In the genomic region with DNA sequence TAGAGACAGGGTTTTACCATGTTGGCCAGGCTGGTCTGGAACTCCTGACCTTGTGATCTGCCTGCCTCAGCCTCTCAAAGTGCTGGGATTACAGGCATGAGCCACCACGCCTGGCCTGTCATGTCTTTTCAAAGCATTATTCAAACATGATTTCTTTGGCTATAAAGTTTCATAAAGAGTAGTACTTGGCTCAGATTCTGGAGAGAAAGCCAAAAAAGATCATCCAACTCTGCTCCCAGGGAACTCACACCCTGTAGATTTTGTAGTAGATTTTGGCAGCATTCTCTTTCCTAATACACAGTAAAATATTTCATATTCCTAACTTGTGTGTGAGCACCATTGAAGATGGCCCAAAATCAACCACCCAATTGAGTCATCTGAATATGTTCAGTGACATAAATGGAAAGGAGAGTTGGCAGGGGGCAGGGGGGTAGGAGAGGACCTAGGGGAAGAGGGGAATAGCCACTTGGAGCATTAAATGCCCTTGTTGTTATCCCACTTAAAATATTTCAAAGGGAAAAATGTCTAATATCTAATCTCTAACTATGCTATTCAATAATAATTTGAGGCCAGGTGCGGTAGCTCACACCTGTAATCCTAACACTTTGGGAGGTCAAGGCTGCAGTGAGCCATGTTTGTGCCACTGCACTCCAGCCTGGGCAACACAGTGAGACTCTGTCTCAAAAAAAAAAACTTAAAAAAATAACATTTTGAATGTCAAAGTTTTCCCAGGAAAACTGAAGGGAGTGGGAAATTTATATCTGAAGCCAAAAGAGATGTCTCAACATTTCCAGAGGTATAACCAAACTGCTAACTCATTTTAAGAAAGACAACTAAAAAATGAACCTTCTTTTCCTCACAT, we compare ENCODE assay signal across 23 cellular contexts. TPM values are rescaled to one million over a fixed set of nuclear protein-coding genes. Genes with fewer than 3 reads are reported as not detected.
DNase-seq lines count a peak whose midpoint lies in the region; ATAC-seq, FAIRE-seq and TF ChIP-seq lines count a peak whose summit lies in the region.
"Had no signal": no experiment of that assay in that cellular context is flagged by ENCODE, and none has a peak within 500 bp of the region (broad histone marks: within the 10 kb centered on the region; RNA-seq: fewer than 3 reads in every experiment).

No MANE protein-coding gene starts in this region.

- H3K27ac ChIP-seq in astrocyte (ENCODE audit: low read depth, low read length) (no peak overlapping the region), gastrocnemius medialis (peak overlapping the region in 2 of 4 donors; percentile 39 to 48)
- H3K27ac ChIP-seq: A549, upper lobe of right lung had no signal

- peaks cover 5% of the 10 kb centered on the region for H3K4me1 Mint-ChIP-seq in astrocyte (ENCODE audit: low read depth, unreplicated experiment)
- H3K4me1 Mint-ChIP-seq: activated CD4-positive, alpha-beta T cell treated with anti-CD3 and anti-CD28 coated beads, Interleukin-2, amount 10 ng/mL, durations not matched to agents 7 days and 5 days; CD4-positive, alpha-beta memory T cell had no signal

- H3K27ac Mint-ChIP-seq in astrocyte (ENCODE audit: unreplicated experiment) = no peak overlapping the region
- H3K27ac Mint-ChIP-seq: activated CD4-positive, alpha-beta T cell treated with anti-CD3 and anti-CD28 coated beads, Interleukin-2, amount 10 ng/mL, durations not matched to agents 7 days and 5 days; CD4-positive, alpha-beta memory T cell had no signal

- FAIRE-seq in astrocyte (lab: Jason Lieb, UNC) = peak; percentile 32
- FAIRE-seq: A549, TTC549 had no signal

- H3K36me3 Mint-ChIP-seq in astrocyte (ENCODE audit: low read depth, unreplicated experiment) = no peaks in the 10 kb centered on the region

- in situ Hi-C loops in gastrocnemius medialis (cut with MboI; ENCODE audit: low sequenced_read_pairs in 4 of 4) = no loop called here

- no peaks in the 10 kb centered on the region for H3K36me3 ChIP-seq in astrocyte (ENCODE audit: insufficient read depth, low read length)
- H3K36me3 ChIP-seq in gastrocnemius medialis = no peaks in the 10 kb centered on the region
- H3K36me3 ChIP-seq: HAP-1, upper lobe of right lung had no signal

- no peak overlapping the region for H3K4me2 ChIP-seq in astrocyte (ENCODE audit: low read length)
- H3K4me2 ChIP-seq: A549 had no signal

- H3K4me1 ChIP-seq in astrocyte (ENCODE audit: insufficient read depth, low read length) (no peaks in the 10 kb centered on the region), gastrocnemius medialis (peaks cover 0 to 1% of the 10 kb centered on the region in 2 donors)
- H3K4me1 ChIP-seq: A549, HAP-1, upper lobe of right lung had no signal

- H3K4me3 Mint-ChIP-seq in astrocyte (ENCODE audit: unreplicated experiment) = no peak overlapping the region
- H3K4me3 Mint-ChIP-seq: activated CD4-positive, alpha-beta T cell treated with anti-CD3 and anti-CD28 coated beads, Interleukin-2, amount 10 ng/mL, durations not matched to agents 7 days and 5 days; brain; CD4-positive, alpha-beta memory T cell had no signal

- no peaks in the 10 kb centered on the region for H3K9me3 Mint-ChIP-seq in astrocyte (ENCODE audit: unreplicated experiment)
- H3K9me3 Mint-ChIP-seq: activated CD4-positive, alpha-beta T cell treated with anti-CD3 and anti-CD28 coated beads, Interleukin-2, amount 10 ng/mL, durations not matched to agents 7 days and 5 days had no signal

- H3K27me3 ChIP-seq in astrocyte (ENCODE audit: insufficient read depth, low read length) (no peaks in the 10 kb centered on the region), gastrocnemius medialis (no peaks in the 10 kb centered on the region)
- H3K27me3 ChIP-seq: dorsolateral prefrontal cortex, upper lobe of right lung had no signal

- ATAC-seq in left cardiac atrium = peak; percentile 47 to 92
- peak; percentile 58 to 61 for ATAC-seq in gastrocnemius medialis
- ATAC-seq in HG03565 (IDR thresholded peaks at IDR 0.05; ENCODE audit: unreplicated experiment) = no peak
- no peak for ATAC-seq in HG03045 (IDR thresholded peaks at IDR 0.05; ENCODE audit: unreplicated experiment)
- ATAC-seq: A549, left colon, upper lobe of right lung had no signal

- H3K79me2 ChIP-seq in astrocyte (ENCODE audit: insufficient read depth, low read length) = no peaks in the 10 kb centered on the region

- DNase-seq in AG10803 (ENCODE audit: low read depth) (peak; percentile 50), astrocyte (ENCODE audit: low read depth) (no peak), left cardiac atrium (peak; percentile 31), gastrocnemius medialis (peak in 1 of 2 donors; percentile 26)
- no peak for DNase-seq in activated naive CD4-positive, alpha-beta T cell treated with Interleukin-2 at 50 U/mL for 16 hours
- no peak for DNase-seq in activated effector memory CD4-positive, alpha-beta T cell treated with anti-CD3 and anti-CD28 coated beads, Interleukin-2, amount 50 U/mL, for 16 hours
- DNase-seq: activated CD4-positive, alpha-beta T cell treated with anti-CD3 and anti-CD28 coated beads, Interleukin-2, amount 10 ng/mL, durations not matched to agents 7 days and 5 days; CD4-positive, alpha-beta memory T cell; DND-41; dorsolateral prefrontal cortex; KG1; left colon; NCI-H1092; NCI-H2171 treated with DMSO at 0.1 percent for 48 hours; NCI-H774; occipital lobe; upper lobe of right lung had no signal

- H3K4me3 ChIP-seq in AG10803 (ENCODE audit: low read length) (no peak overlapping the region), astrocyte (ENCODE audit: insufficient read depth, low read depth, low read length) (no peak overlapping the region), gastrocnemius medialis (no peak overlapping the region)
- H3K4me3 ChIP-seq: A549, HAP-1, upper lobe of right lung had no signal

- H2AFZ ChIP-seq in astrocyte (ENCODE audit: low read depth, low read length) = no peak overlapping the region

- TF ChIP-seq POLR2A in gastrocnemius medialis (IDR thresholded peaks at IDR 0.05) = no peak

- TF ChIP-seq CTCF in AG10803 (conservative IDR thresholded peaks at IDR 0.05; ENCODE audit: low read length) (no peak), astrocyte (IDR thresholded peaks at IDR 0.05; ENCODE audit: insufficient read depth, low read depth, low read length) (no peak), gastrocnemius medialis (IDR thresholded peaks at IDR 0.05 in 4 of 5, conservative IDR thresholded peaks at IDR 0.05 in 1 of 5) (no peak)

- intact Hi-C loops in left cardiac atrium (cut with DNase I) = no loop called here
- intact Hi-C loops in gastrocnemius medialis (cut with DNase I; ENCODE audit: low total_unique reads) = no loop called here

- H3K9me3 ChIP-seq in astrocyte (ENCODE audit: insufficient read depth, low read depth, low read length) (no peaks in the 10 kb centered on the region), gastrocnemius medialis (no peaks in the 10 kb centered on the region)
- H3K9me3 ChIP-seq: A549, HAP-1, upper lobe of right lung had no signal

- H3K9ac ChIP-seq in astrocyte (ENCODE audit: low read length) = no peak overlapping the region

- H3K27me3 Mint-ChIP-seq in astrocyte (ENCODE audit: low read depth, unreplicated experiment) = no peaks in the 10 kb centered on the region
- H3K27me3 Mint-ChIP-seq: brain had no signal

- no peaks in the 10 kb centered on the region for H4K20me1 ChIP-seq in astrocyte (ENCODE audit: insufficient read depth, low read length)

RNA-seq across cellular contexts. Expression of gene CAB39L, which starts 48.2 kb away (rescaled TPM):
- 13.2 and 13.7 TPM in 2 replicates for total RNA-seq in astrocyte
- total RNA-seq in left cardiac atrium = 10 to 100 TPM; 16.4 to 20.2 TPM
- 10 to 100 TPM in 1 of 4 donors, 1 to 10 TPM in 3; 4.7 to 14.4 (median 8.7) TPM for total RNA-seq in gastrocnemius medialis

RNA-seq across cellular contexts. Expression of gene SETDB2, which starts 48.4 kb away (rescaled TPM):
- total RNA-seq in astrocyte (5.6 and 5.8 TPM in 2 replicates), left cardiac atrium (10 to 100 TPM; 12.8 to 13.5 TPM), gastrocnemius medialis (1 to 10 TPM; 1.7 to 6.2 (median 4.6) TPM)

Comparison
In these comparisons a context has a peak if more than half of its experiments do, and no peak if none do; other contexts are left out.
1. DNase-seq: peak in AG10803 (single experiment) and left cardiac atrium (single experiment); none in astrocyte (single experiment), activated naive CD4-positive, alpha-beta T cell treated with Interleukin-2 at 50 U/mL for 16 hours (single experiment) and activated effector memory CD4-positive, alpha-beta T cell treated with anti-CD3 and anti-CD28 coated beads, Interleukin-2, amount 50 U/mL, for 16 hours (single experiment).
2. ATAC-seq: peak in left cardiac atrium (2 of 2) and gastrocnemius medialis (2 of 2); none in HG03565 (single experiment) and HG03045 (single experiment).